8 cellular contexts compared by ENCODE assay signal in the genomic region with DNA sequence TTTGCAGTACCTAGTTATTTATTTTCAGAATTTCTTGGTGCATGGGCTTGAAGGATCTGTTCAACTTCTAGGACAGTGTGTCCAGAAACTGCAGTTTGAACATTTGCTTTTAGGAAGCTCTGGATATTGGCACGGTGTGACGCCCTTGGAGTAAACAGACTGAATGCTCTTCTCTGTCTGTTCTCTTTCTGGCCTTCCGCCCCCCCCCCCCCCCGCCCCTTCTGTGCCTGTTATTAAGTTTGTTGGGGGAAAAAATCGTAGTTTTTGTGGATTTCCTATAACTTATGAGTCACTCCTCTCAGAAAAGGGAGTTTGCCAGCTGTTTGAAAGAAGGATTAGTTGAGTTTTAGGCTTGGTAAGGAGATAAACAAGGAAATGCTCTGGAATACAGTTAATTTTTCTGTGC. TPM values are rescaled to one million over a fixed set of nuclear protein-coding genes. Genes with fewer than 3 reads are reported as not detected.
DNase-seq lines count a peak whose midpoint lies in the region; ATAC-seq and TF ChIP-seq lines count a peak whose summit lies in the region.

No MANE protein-coding gene starts in this region.

- peak; percentile 9 for ATAC-seq in left lung
- ATAC-seq in GM21737 (IDR thresholded peaks at IDR 0.05; ENCODE audit: unreplicated experiment): no peak
- ATAC-seq in GM18870 (IDR thresholded peaks at IDR 0.05; ENCODE audit: unreplicated experiment): no peak

- H2AFZ ChIP-seq in OCI-LY3 (ENCODE audit: low read depth, low read length): peak overlapping the region; percentile 44

- H3K36me3 ChIP-seq in A673 (ENCODE audit: insufficient read depth, low read length, poor library complexity, severe bottlenecking) (no peaks in the 10 kb centered on the region), GM06990 (ENCODE audit: control insufficient read depth, insufficient read depth, low read length) (no peaks in the 10 kb centered on the region), OCI-LY3 (replicated peaks; ENCODE audit: low read depth, low read length) (no peaks in the 10 kb centered on the region), left lung (no peaks in the 10 kb centered on the region), suprapubic skin (no peaks in the 10 kb centered on the region)

- H4K20me1 ChIP-seq in OCI-LY3 (ENCODE audit: insufficient read depth, low read length): peaks cover 42% of the 10 kb centered on the region

- H3K4me1 ChIP-seq in A673 (ENCODE audit: insufficient read depth, low read length, poor library complexity, severe bottlenecking): no peaks in the 10 kb centered on the region
- H3K4me1 ChIP-seq in OCI-LY3 (ENCODE audit: low read length): peaks cover 29% of the 10 kb centered on the region
- H3K4me1 ChIP-seq in left lung: peaks cover 5 to 48% of the 10 kb centered on the region in 2 donors
- H3K4me1 ChIP-seq in suprapubic skin: peaks cover 54% of the 10 kb centered on the region

- H3K4me2 ChIP-seq in OCI-LY3 (ENCODE audit: low read length): peak overlapping the region; percentile 89

- peak; percentile 10 for DNase-seq in A673 (ENCODE audit: low spot score)
- DNase-seq in GM06990 (ENCODE audit: extremely low read depth, insufficient read length): no peak
- DNase-seq in dedifferentiated amniotic fluid mesenchymal stem cell (ENCODE audit: extremely low spot score): peak; percentile 53
- no peak for DNase-seq in left lung
- no peak for DNase-seq in suprapubic skin (ENCODE audit: low spot score in 2 of 2)

- TF ChIP-seq CTCF in A673 (conservative IDR thresholded peaks at IDR 0.05; ENCODE audit: low read depth, low read length) (no peak), GM06990 (IDR thresholded peaks at IDR 0.05; ENCODE audit: insufficient read depth, low read length, poor library complexity, severe bottlenecking) (no peak), OCI-LY3 (IDR thresholded peaks at IDR 0.05; ENCODE audit: low read depth, low read length) (no peak), left lung (IDR thresholded peaks at IDR 0.05) (no peak), suprapubic skin (IDR thresholded peaks at IDR 0.05) (no peak)

- TF ChIP-seq EP300 in suprapubic skin (IDR thresholded peaks at IDR 0.05): no peak

- no peak for TF ChIP-seq POLR2A in suprapubic skin (IDR thresholded peaks at IDR 0.05)

- CTCF ChIA-PET in A673 (lab: Charles Lee): no interaction called here

- POLR2A ChIA-PET in A673 (lab: Charles Lee; ENCODE audit: low non-redundant PET): interaction anchor here (0.6 kb wide), 1 partner anchor 487 kb away, joined by 3 read pairs; no protein-coding TSS in a partner anchor

- H3K27me3 ChIP-seq in A673 (replicated peaks; ENCODE audit: insufficient read depth, low read depth, low read length, poor library complexity): peaks cover 16% of the 10 kb centered on the region
- no peaks in the 10 kb centered on the region for H3K27me3 ChIP-seq in GM06990 (replicated peaks; ENCODE audit: control insufficient read depth, insufficient read depth, low read length)
- no peaks in the 10 kb centered on the region for H3K27me3 ChIP-seq in OCI-LY3 (ENCODE audit: low read depth, low read length)
- peaks cover 0 to 9% of the 10 kb centered on the region in 2 donors for H3K27me3 ChIP-seq in left lung
- H3K27me3 ChIP-seq in suprapubic skin: no peaks in the 10 kb centered on the region

- H3K9me3 ChIP-seq in A673 (ENCODE audit: low read depth, low read length, poor library complexity, severe bottlenecking) (no peaks in the 10 kb centered on the region), OCI-LY3 (ENCODE audit: insufficient read depth, low read length) (no peaks in the 10 kb centered on the region), left lung (no peaks in the 10 kb centered on the region), suprapubic skin (no peaks in the 10 kb centered on the region)

- peaks cover 61% of the 10 kb centered on the region for H3K79me2 ChIP-seq in OCI-LY3 (ENCODE audit: low read length)

- H3K9ac ChIP-seq in OCI-LY3 (ENCODE audit: low read length): peak overlapping the region; percentile 75

- intact Hi-C loops in A673 (cut with micrococcal nuclease; ENCODE audit: unreplicated experiment) (no loop called here), left lung (cut with DNase I) (no loop called here)

- peak overlapping the region; percentile 85 for H3K4me3 ChIP-seq in A673 (ENCODE audit: low read depth, low read length, poor library complexity, severe bottlenecking)
- peak overlapping the region; percentile 88 for H3K4me3 ChIP-seq in GM06990 (replicated peaks; ENCODE audit: low read depth, low read length)
- H3K4me3 ChIP-seq in OCI-LY3 (ENCODE audit: low read length): peak overlapping the region; percentile 95
- peak overlapping the region; percentile 70 to 75 for H3K4me3 ChIP-seq in left lung
- peak overlapping the region; percentile 87 for H3K4me3 ChIP-seq in suprapubic skin

- H3K27ac ChIP-seq in A673 (ENCODE audit: low read depth, low read length, poor library complexity, severe bottlenecking): no peak overlapping the region
- peak overlapping the region; percentile 39 for H3K27ac ChIP-seq in OCI-LY3 (ENCODE audit: low read length)
- H3K27ac ChIP-seq in left lung: peak overlapping the region; percentile 84 to 92
- H3K27ac ChIP-seq in suprapubic skin: peak overlapping the region; percentile 97

- WGBS in suprapubic skin: 4% methylated on average over 5 of the region's 5 CpGs

- no TSS peak for BruUV-seq in A673 (replicated peaks; lab: Mats Ljungman, UMichigan)

RNA-seq across cellular contexts. Expression of a gene that starts 1.2 kb away (rescaled TPM):
- 10.8 and 15.9 TPM in 2 replicates for total RNA-seq in A673 (2021)
- total RNA-seq in left lung: 10 to 100 TPM; 19.8 to 28.1 TPM
- total RNA-seq in suprapubic skin: 10 to 100 TPM; 25.6 to 50.2 (median 33.9) TPM

Comparison
In these comparisons a context has a peak if more than half of its experiments do, and no peak if none do; other contexts are left out.
1. DNase-seq: peak in A673 (single experiment) and dedifferentiated amniotic fluid mesenchymal stem cell (single experiment); none in GM06990 (single experiment), left lung (0 of 2) and suprapubic skin (0 of 2).
2. Peak in every context shown above with its lines, with median percentiles within 50 percentile points of each other: H3K4me3 ChIP-seq.